ENCODE assay signal across 6 cellular contexts in the genomic region with DNA sequence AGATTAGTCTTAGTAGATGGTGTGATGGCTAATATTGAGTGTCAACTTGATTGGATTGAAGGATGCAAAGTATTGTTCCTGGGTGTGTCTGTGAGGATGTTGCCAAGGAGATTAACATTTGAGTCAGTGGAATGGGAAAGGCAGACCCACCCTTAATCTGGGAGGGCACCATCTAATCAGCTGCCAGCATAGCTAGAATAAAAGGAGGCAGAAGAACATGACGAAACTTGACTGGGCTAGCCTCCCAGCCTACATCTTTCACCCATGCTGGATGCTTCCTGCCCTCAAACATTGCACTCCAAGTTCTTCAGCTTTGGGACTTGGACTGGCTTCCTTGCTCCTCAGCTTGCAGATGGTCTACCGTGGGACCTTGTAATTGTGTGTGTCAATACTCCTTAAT. TPM values are rescaled to one million over a fixed set of nuclear protein-coding genes. Genes with fewer than 3 reads are reported as not detected.
"Had no signal": no experiment of that assay in that cellular context is flagged by ENCODE, and none has a peak within 500 bp of the region (broad histone marks: within the 10 kb centered on the region; RNA-seq: fewer than 3 reads in every experiment).

No MANE protein-coding gene starts in this region.

RNA-seq across cellular contexts. Expression of a gene that starts 12.5 kb away (rescaled TPM):
- total RNA-seq: fibroblast of villous mesenchyme, gastrocnemius medialis, glomerular endothelial cell, lung microvascular endothelial cell, osteocyte, smooth muscle cell had no signal
- polyA plus RNA-seq: smooth muscle cell had no signal
